8 cellular contexts compared by ENCODE assay signal in the genomic region with DNA sequence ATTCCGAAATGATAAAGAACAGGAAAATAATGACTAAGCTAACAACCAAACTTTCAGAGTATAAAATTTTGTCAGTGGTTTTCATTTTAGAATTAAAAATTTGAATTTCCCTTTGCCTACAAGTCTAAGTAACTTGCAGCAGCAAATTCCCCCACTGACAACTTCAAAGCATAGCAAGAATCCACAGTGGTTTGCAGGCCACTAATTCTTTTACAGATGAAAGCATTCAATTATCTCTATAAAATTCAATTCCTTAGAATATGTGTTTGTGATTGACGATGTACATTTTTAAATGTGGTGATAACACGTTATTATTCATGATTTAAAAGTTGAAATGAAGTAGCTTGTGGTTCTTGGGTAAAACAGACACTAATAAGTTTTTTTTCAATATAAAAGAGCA.
"Had no signal": no experiment of that assay in that cellular context is flagged by ENCODE, and none has a peak within 500 bp of the region (broad histone marks: within the 10 kb centered on the region; RNA-seq: fewer than 3 reads in every experiment).

No MANE protein-coding gene starts in this region.

- H3K9me3 Mint-ChIP-seq: HFFc6 had no signal

- H3K4me1 ChIP-seq: HAP-1 had no signal

- H3K27ac Mint-ChIP-seq: HFFc6 had no signal

- H3K27ac ChIP-seq: GM23248 had no signal

- FAIRE-seq: HTR-8/SVneo, K562 had no signal

- H3K4me3 Mint-ChIP-seq: HFFc6 had no signal

- H3K4me3 ChIP-seq: GM23248, HAP-1, K562 had no signal

- DNase-seq: GM23248, GOT3, H7, HFFc6, IMR-90 had no signal

- H3K9me3 ChIP-seq: HAP-1 had no signal
